ENCODE assay signal across 9 cellular contexts in genomic region chr10:70537398-70538194, GRCh38. TPM values are rescaled to one million over a fixed set of nuclear protein-coding genes. Genes with fewer than 3 reads are reported as not detected.
DNase-seq lines count a peak whose midpoint lies in the region; ATAC-seq and TF ChIP-seq lines count a peak whose summit lies in the region.
"Had no signal": no experiment of that assay in that cellular context is flagged by ENCODE, and none has a peak within 500 bp of the region (broad histone marks: within the 10 kb centered on the region; RNA-seq: fewer than 3 reads in every experiment).

No MANE protein-coding gene starts in this region.

- peaks cover 2% of the 10 kb centered on the region; the same call in 1 of the 2 replicates for H3K4me1 ChIP-seq in iPS DF 6.9 (ENCODE audit: control insufficient read depth, insufficient read depth, low read length)

- H3K4me3 ChIP-seq in AG04449 (ENCODE audit: low read depth, low read length): no peak overlapping the region
- H3K4me3 ChIP-seq in iPS DF 6.9 (ENCODE audit: low read length): no peak overlapping the region

- ATAC-seq in HG02759 (IDR thresholded peaks at IDR 0.05; ENCODE audit: unreplicated experiment) (no peak), GM19328 (IDR thresholded peaks at IDR 0.05; ENCODE audit: unreplicated experiment) (no peak)

- H3K4me1 Mint-ChIP-seq in activated CD4-positive, alpha-beta T cell treated with anti-CD3 and anti-CD28 coated beads, Interleukin-2, amount 10 ng/mL, durations not matched to agents 24 days and 14 days: no peaks in the 10 kb centered on the region

- H3K27ac Mint-ChIP-seq in activated CD4-positive, alpha-beta T cell treated with anti-CD3 and anti-CD28 coated beads, Interleukin-2, amount 10 ng/mL, durations not matched to agents 24 days and 14 days: no peak overlapping the region
- H3K27ac Mint-ChIP-seq: T-helper 2 cell treated with Interferon-gamma antibody and Interleukin-4, amounts not matched to agents 5 μg/mL and 100 μg/mL, for 36 hours had no signal

- intact Hi-C loops in activated CD4-positive, alpha-beta T cell treated with anti-CD3 and anti-CD28 coated beads, Interleukin-2, amount 10 ng/mL, durations not matched to agents 24 days and 14 days (cut with micrococcal nuclease): no loop called here

- no peaks in the 10 kb centered on the region for H3K36me3 Mint-ChIP-seq in activated CD4-positive, alpha-beta T cell treated with anti-CD3 and anti-CD28 coated beads, Interleukin-2, amount 10 ng/mL, durations not matched to agents 24 days and 14 days (ENCODE audit: low read depth)

- POLR2A ChIA-PET in AG04449 (lab: Yijun Ruan, JAX): no interaction called here

- H3K36me3 ChIP-seq in iPS DF 6.9 (ENCODE audit: control insufficient read depth, insufficient read depth, low read length): peaks cover 13% of the 10 kb centered on the region

- no peaks in the 10 kb centered on the region for H3K27me3 Mint-ChIP-seq in activated CD4-positive, alpha-beta T cell treated with anti-CD3 and anti-CD28 coated beads, Interleukin-2, amount 10 ng/mL, durations not matched to agents 24 days and 14 days

- no peak for DNase-seq in AG04449 (ENCODE audit: low read depth, low spot score)
- peak; percentile 56 for DNase-seq in GM13977 (ENCODE audit: low spot score)
- DNase-seq in activated CD4-positive, alpha-beta T cell treated with anti-CD3 and anti-CD28 coated beads, Interleukin-2, amount 10 ng/mL, durations not matched to agents 24 days and 14 days: peak; percentile 73
- peak; percentile 52 for DNase-seq in iPS DF 6.9 (ENCODE audit: low read depth, low spot score)
- no peak for DNase-seq in NCI-H446 treated with DMSO at 0.1 percent for 48 hours (lab: John Stamatoyannopoulos, UW)
- DNase-seq in retina: no peak

- no peaks in the 10 kb centered on the region for H3K9me3 Mint-ChIP-seq in activated CD4-positive, alpha-beta T cell treated with anti-CD3 and anti-CD28 coated beads, Interleukin-2, amount 10 ng/mL, durations not matched to agents 24 days and 14 days
- H3K9me3 Mint-ChIP-seq: T-helper 2 cell treated with Interferon-gamma antibody and Interleukin-4, amounts not matched to agents 5 μg/mL and 100 μg/mL, for 36 hours had no signal

- no peaks in the 10 kb centered on the region for H3K27me3 ChIP-seq in iPS DF 6.9 (ENCODE audit: control insufficient read depth, insufficient read depth, low read length)

- TF ChIP-seq CTCF in AG04449 (IDR thresholded peaks at IDR 0.05; ENCODE audit: insufficient read depth, low read length, missing control alignments) (peak; percentile 36), GM13977 (IDR thresholded peaks at IDR 0.05; ENCODE audit: extremely low read depth, insufficient read depth, missing control alignments) (peak; percentile 57)

- CTCF ChIA-PET in AG04449 (lab: Yijun Ruan, JAX): interaction anchor here (0.6 to 11.9 kb wide), 5 partner anchors 9 to 316 kb away, joined by 3 to 180 read pairs (median 10); no protein-coding TSS in a partner anchor

- no CpG with 5 or more reads among the region's 15 CpGs for whole genome bisulfite sequencing in iPS DF 6.9 (ENCODE audit: insufficient coverage, insufficient read length)

- H3K27ac ChIP-seq in iPS DF 6.9 (ENCODE audit: low read length): no peak overlapping the region

- no peak overlapping the region for H3K4me3 Mint-ChIP-seq in activated CD4-positive, alpha-beta T cell treated with anti-CD3 and anti-CD28 coated beads, Interleukin-2, amount 10 ng/mL, durations not matched to agents 24 days and 14 days
- H3K4me3 Mint-ChIP-seq: T-helper 2 cell treated with Interferon-gamma antibody and Interleukin-4, amounts not matched to agents 5 μg/mL and 100 μg/mL, for 36 hours had no signal

- in situ Hi-C loops in GM13977 (cut with MboI; ENCODE audit: low pct_unique_long_range_greater_than_20kb, low sequenced_read_pairs, unreplicated experiment): no loop called here

- no peaks in the 10 kb centered on the region for H3K9me3 ChIP-seq in iPS DF 6.9 (ENCODE audit: control insufficient read depth, insufficient read depth, low read length)

RNA-seq across cellular contexts. Expression of gene PALD1, which starts 59.0 kb away (rescaled TPM):
- total RNA-seq in activated CD4-positive, alpha-beta T cell treated with anti-CD3 and anti-CD28 coated beads, Interleukin-2, amount 10 ng/mL, durations not matched to agents 24 days and 14 days: 1.9 and 2.1 TPM in 2 replicates

Comparison
In these comparisons a context has a peak if more than half of its experiments do, and no peak if none do; other contexts are left out.
1. DNase-seq: peak in GM13977 (single experiment), activated CD4-positive, alpha-beta T cell treated with anti-CD3 and anti-CD28 coated beads, Interleukin-2, amount 10 ng/mL, durations not matched to agents 24 days and 14 days (single experiment) and iPS DF 6.9 (single experiment); none in AG04449 (single experiment), NCI-H446 treated with DMSO at 0.1 percent for 48 hours (single experiment) and retina (single experiment).